Comparison of ENCODE assay signal across 23 cellular contexts in genomic region chr6:14544689-14545088, GRCh38.
A peak's percentile ranks its signal among the peaks of the same experiment; 100 is the strongest.
DNase-seq lines count a peak whose midpoint lies in the region; ATAC-seq lines count a peak whose summit lies in the region.
"Had no signal": no experiment of that assay in that cellular context is flagged by ENCODE, and none has a peak within 500 bp of the region (broad histone marks: within the 10 kb centered on the region; RNA-seq: fewer than 3 reads in every experiment).

No MANE protein-coding gene starts in this region.

- CTCF ChIA-PET in T-cell (lab: Charles Lee), result no interaction called here

- H3K27ac Mint-ChIP-seq in T-cell, result no peak overlapping the region
- H3K27ac Mint-ChIP-seq: activated naive CD8-positive, alpha-beta T cell; activated T-cell treated with anti-CD3 and anti-CD28 coated beads, Interleukin-2, amount 50 U/mL, for 72 hours; HFFc6; neural progenitor cell had no signal

- no peak for ATAC-seq in T-cell (replicated peaks in 1 of 4)
- no peak for ATAC-seq in HG02610 (IDR thresholded peaks at IDR 0.05; ENCODE audit: unreplicated experiment)
- ATAC-seq: activated T-cell treated with anti-CD3 and anti-CD28 coated beads, Interleukin-2, amount 50 U/mL, for 72 hours; mucosa of descending colon; SK-N-SH treated with all-trans-retinoic acid at 6 μM for 48 hours had no signal

- H3K4me3 Mint-ChIP-seq in T-cell, result no peak overlapping the region
- H3K4me3 Mint-ChIP-seq: activated naive CD8-positive, alpha-beta T cell; activated T-cell treated with anti-CD3 and anti-CD28 coated beads, Interleukin-2, amount 50 U/mL, for 72 hours; HFFc6; neural progenitor cell had no signal

- DNase-seq in DMS53 (lab: John Stamatoyannopoulos, UW) (peak; percentile 50), DMS53 treated with DMSO at 0.1 percent for 48 hours (lab: John Stamatoyannopoulos, UW; ENCODE audit: unreplicated experiment) (no peak), NCI-H128 (lab: John Stamatoyannopoulos, UW; ENCODE audit: unreplicated experiment) (peak; percentile 35), NCI-H69 (lab: John Stamatoyannopoulos, UW) (peak; percentile 95), left kidney (ENCODE audit: low read depth, low spot score) (peak; percentile 81), T-cell (no peak), hepatic stellate cell (ENCODE audit: low spot score) (no peak)
- DNase-seq: activated CD4-positive, alpha-beta T cell treated with anti-CD3 and anti-CD28 coated beads for 1 hour; activated CD8-positive, alpha-beta memory T cell treated with anti-CD3 and anti-CD28 coated beads for 24 hours; activated T-cell treated with anti-CD3 and anti-CD28 coated beads, Interleukin-2, amount 50 U/mL, for 72 hours; effector memory CD4-positive, alpha-beta T cell; HFFc6; left ventricle myocardium superior; mucosa of descending colon; stimulated activated CD4-positive, alpha-beta T cell treated with anti-CD3 and anti-CD28 coated beads, Interleukin-4, amount 100 ng/mL, for 1 hour; stomach; T1000; upper lobe of left lung had no signal

- no peaks in the 10 kb centered on the region for H3K27me3 Mint-ChIP-seq in T-cell
- H3K27me3 Mint-ChIP-seq: activated naive CD8-positive, alpha-beta T cell; IgD-negative memory B cell had no signal

- H3K9me3 Mint-ChIP-seq in T-cell, result no peaks in the 10 kb centered on the region
- H3K9me3 Mint-ChIP-seq: activated T-cell treated with anti-CD3 and anti-CD28 coated beads, Interleukin-2, amount 50 U/mL, for 72 hours; HFFc6; IgD-negative memory B cell; neural progenitor cell had no signal

- no peaks in the 10 kb centered on the region for H3K36me3 Mint-ChIP-seq in T-cell
- H3K36me3 Mint-ChIP-seq: activated naive CD8-positive, alpha-beta T cell; neural progenitor cell had no signal

- POLR2A ChIA-PET in T-cell (lab: Charles Lee), result interaction anchor here in 1 of 2 donors (0.8 kb wide), 1 partner anchor 13 kb away, joined by 3 read pairs; no protein-coding TSS in a partner anchor

- H3K4me1 Mint-ChIP-seq in T-cell, result peaks cover 17 to 21% (median 19%) of the 10 kb centered on the region in 3 donors

Comparison
In these comparisons a context has a peak if more than half of its experiments do, and no peak if none do; other contexts are left out.
1. DNase-seq: peak in DMS53 (single experiment), NCI-H128 (single experiment), NCI-H69 (single experiment) and left kidney (single experiment); none in DMS53 treated with DMSO at 0.1 percent for 48 hours (single experiment), T-cell (0 of 34) and hepatic stellate cell (single experiment).